24 cellular contexts compared by ENCODE assay signal in genomic region chr6:165091121-165091785, GRCh38.
DNase-seq lines count a peak whose midpoint lies in the region; ATAC-seq and TF ChIP-seq lines count a peak whose summit lies in the region.
"Had no signal": no experiment of that assay in that cellular context is flagged by ENCODE, and none has a peak within 500 bp of the region (broad histone marks: within the 10 kb centered on the region; RNA-seq: fewer than 3 reads in every experiment).

No MANE protein-coding gene starts in this region.

- H2BK120ac ChIP-seq in mesenchymal stem cell (ENCODE audit: low read depth, low read length) = no peak overlapping the region

- DNase-seq in GM04504 (ENCODE audit: low read depth) (peak; percentile 81), SK-N-MC (ENCODE audit: low read depth, low spot score) (peak; percentile 78), mesenchymal stem cell (peak; percentile 4), smooth muscle cell (lab: John Stamatoyannopoulos, UW; ENCODE audit: unreplicated experiment) (no peak), adrenal gland (no peak), upper lobe of right lung (no peak), coronary artery (ENCODE audit: low spot score) (no peak)
- DNase-seq: activated CD8-positive, alpha-beta T cell treated with anti-CD3 and anti-CD28 coated beads, Interleukin-2, amount 10 ng/mL, durations not matched to agents 7 days and 5 days; activated gamma-delta T cell; activated naive CD8-positive, alpha-beta T cell treated with anti-CD3 and anti-CD28 coated beads, Interleukin-2, amount 50 U/mL, for 24 hours; AML-193; CD8-positive, alpha-beta T cell; GDM1; mammary epithelial cell; NCI-H1694; NCI-H2171; NCI-H510A treated with DMSO at 0.1 percent for 48 hours; retina; SHP77 treated with DMSO at 0.1 percent for 48 hours; stimulated activated CD4-positive, alpha-beta T cell treated with anti-CD3 and anti-CD28 coated beads, Interleukin-15, amount 100 ng/mL, for 24 hours; stimulated activated naive CD8-positive, alpha-beta T cell treated with anti-CD3 and anti-CD28 coated beads, Interleukin-15, amount 100 ng/mL, for 72 hours; T-helper 1 cell; tibial artery had no signal

- no peak overlapping the region for H3K4ac ChIP-seq in mesenchymal stem cell (ENCODE audit: low read depth in 1 of 2, low read length in 2 of 2)

- no peak overlapping the region for H2BK15ac ChIP-seq in mesenchymal stem cell (ENCODE audit: low read depth, poor library complexity, severe bottlenecking)

- no peaks in the 10 kb centered on the region for H4K20me1 ChIP-seq in smooth muscle cell (ENCODE audit: low read depth)

- H3F3A ChIP-seq in smooth muscle cell (ENCODE audit: low read depth) = no peaks in the 10 kb centered on the region

- H3K4me2 ChIP-seq in mesenchymal stem cell (ENCODE audit: low read length, poor library complexity, severe bottlenecking) (no peak overlapping the region), smooth muscle cell (peak overlapping the region; percentile 32)

- H3K23ac ChIP-seq in mesenchymal stem cell (ENCODE audit: low read length in 2 of 2) = no peak overlapping the region

- H3K4me3 ChIP-seq in SK-N-MC (peak overlapping the region; percentile 58), mesenchymal stem cell (ENCODE audit: insufficient read depth in 1 of 2, low read depth in 1 of 2, low read length in 2 of 2) (no peak overlapping the region), smooth muscle cell (no peak overlapping the region), adrenal gland (no peak overlapping the region), upper lobe of right lung (no peak overlapping the region), coronary artery (no peak overlapping the region)
- H3K4me3 ChIP-seq: esophagus muscularis mucosa, tibial artery had no signal

- intact Hi-C loops in adrenal gland (cut with DNase I) = no loop called here
- intact Hi-C loops in upper lobe of right lung (cut with DNase I) = no loop called here

- H3K14ac ChIP-seq in mesenchymal stem cell (ENCODE audit: low read length in 2 of 2) = no peak overlapping the region

- H3K79me2 ChIP-seq in smooth muscle cell (ENCODE audit: low read depth) = no peaks in the 10 kb centered on the region

- peak overlapping the region; percentile 48; the same call in 1 of the 2 replicates for H3K27ac ChIP-seq in SK-N-MC
- no peak overlapping the region for H3K27ac ChIP-seq in mesenchymal stem cell (ENCODE audit: low read length, poor library complexity, severe bottlenecking)
- no peak overlapping the region for H3K27ac ChIP-seq in smooth muscle cell (ENCODE audit: low read depth)
- no peak overlapping the region for H3K27ac ChIP-seq in adrenal gland
- no peak overlapping the region for H3K27ac ChIP-seq in upper lobe of right lung
- H3K27ac ChIP-seq in coronary artery = no peak overlapping the region
- H3K27ac ChIP-seq: esophagus muscularis mucosa, tibial artery had no signal

- H3K9me3 ChIP-seq in SK-N-MC (ENCODE audit: low read depth, low read length) = no peaks in the 10 kb centered on the region
- H3K9me3 ChIP-seq in mesenchymal stem cell (ENCODE audit: control insufficient read depth, low read length) = peaks cover 5% of the 10 kb centered on the region
- H3K9me3 ChIP-seq in smooth muscle cell (replicated peaks; ENCODE audit: low read depth) = no peaks in the 10 kb centered on the region
- H3K9me3 ChIP-seq in adrenal gland (replicated peaks in 1 of 3) = no peaks in the 10 kb centered on the region
- no peaks in the 10 kb centered on the region for H3K9me3 ChIP-seq in upper lobe of right lung
- H3K9me3 ChIP-seq: esophagus muscularis mucosa, tibial artery had no signal

- TF ChIP-seq CTCF in smooth muscle cell (IDR thresholded peaks at IDR 0.05; ENCODE audit: borderline replicate concordance, insufficient read depth, poor library complexity, severe bottlenecking) (no peak), adrenal gland (IDR thresholded peaks at IDR 0.05) (no peak), upper lobe of right lung (IDR thresholded peaks at IDR 0.05) (no peak), coronary artery (IDR thresholded peaks at IDR 0.05) (no peak)

- no peaks in the 10 kb centered on the region for H3K27me3 ChIP-seq in mesenchymal stem cell (ENCODE audit: control insufficient read depth in 1 of 2, insufficient read depth in 1 of 2, low read length in 2 of 2)
- H3K27me3 ChIP-seq in smooth muscle cell (ENCODE audit: low read depth) = no peaks in the 10 kb centered on the region
- H3K27me3 ChIP-seq in adrenal gland = no peaks in the 10 kb centered on the region
- H3K27me3 ChIP-seq in upper lobe of right lung = no peaks in the 10 kb centered on the region
- H3K27me3 ChIP-seq: esophagus muscularis mucosa, tibial artery had no signal

- no peak overlapping the region for H3K18ac ChIP-seq in mesenchymal stem cell (ENCODE audit: low read depth in 1 of 2, low read length in 2 of 2)

- ATAC-seq in upper lobe of right lung = no peak
- ATAC-seq: activated CD8-positive, alpha-beta T cell treated with anti-CD3 and anti-CD28 coated beads, Interleukin-2, amount 10 ng/mL, durations not matched to agents 7 days and 5 days; activated naive CD8-positive, alpha-beta T cell treated with anti-CD3 and anti-CD28 coated beads, Interleukin-2, amount 50 U/mL, for 24 hours; CD8-positive, alpha-beta T cell; stimulated activated naive CD8-positive, alpha-beta T cell treated with anti-CD3 and anti-CD28 coated beads, Interleukin-15, amount 100 ng/mL, for 72 hours had no signal

- no peaks in the 10 kb centered on the region for H3K79me1 ChIP-seq in mesenchymal stem cell (replicated peaks; ENCODE audit: low read length, poor library complexity, severe bottlenecking)

- H3K36me3 ChIP-seq in SK-N-MC (ENCODE audit: insufficient read depth, low read length) (no peaks in the 10 kb centered on the region), mesenchymal stem cell (ENCODE audit: control insufficient read depth in 1 of 2, insufficient read depth in 2 of 2, low read depth in 1 of 2, low read length in 2 of 2) (no peaks in the 10 kb centered on the region), smooth muscle cell (ENCODE audit: low read depth) (no peaks in the 10 kb centered on the region), adrenal gland (replicated peaks in 1 of 2) (no peaks in the 10 kb centered on the region), upper lobe of right lung (no peaks in the 10 kb centered on the region)
- H3K36me3 ChIP-seq: esophagus muscularis mucosa, tibial artery had no signal

- H2AFZ ChIP-seq in mesenchymal stem cell (ENCODE audit: low read depth, low read length) (no peak overlapping the region), smooth muscle cell (ENCODE audit: low read depth) (peak overlapping the region; percentile 72)

- H3K9ac ChIP-seq in SK-N-MC (ENCODE audit: insufficient read length) (no peak overlapping the region), mesenchymal stem cell (ENCODE audit: low read length) (no peak overlapping the region), smooth muscle cell (ENCODE audit: low read depth) (no peak overlapping the region)

- H2BK12ac ChIP-seq in mesenchymal stem cell (ENCODE audit: low read length in 2 of 2) = no peak overlapping the region

- no peak overlapping the region for H4K91ac ChIP-seq in mesenchymal stem cell (ENCODE audit: low read length)

- H4K8ac ChIP-seq in mesenchymal stem cell (ENCODE audit: low read length) = no peak overlapping the region

- H3K4me1 ChIP-seq in mesenchymal stem cell (ENCODE audit: control insufficient read depth, insufficient read depth, low read depth, low read length) = no peaks in the 10 kb centered on the region
- H3K4me1 ChIP-seq in smooth muscle cell (ENCODE audit: low read depth) = no peaks in the 10 kb centered on the region
- H3K4me1 ChIP-seq in adrenal gland (replicated peaks in 1 of 2) = no peaks in the 10 kb centered on the region
- H3K4me1 ChIP-seq in upper lobe of right lung = no peaks in the 10 kb centered on the region
- H3K4me1 ChIP-seq: esophagus muscularis mucosa, tibial artery had no signal

- TF ChIP-seq POLR2A in adrenal gland (IDR thresholded peaks at IDR 0.05) = no peak

- no peak overlapping the region for H2AK5ac ChIP-seq in mesenchymal stem cell (ENCODE audit: low read length, severe bottlenecking)

- 7% methylated on average over 7 of the region's 8 CpGs for WGBS in mesenchymal stem cell
- WGBS in smooth muscle cell (ENCODE audit: low lambda C conversion rate) = 43% methylated on average over 8 of the region's 8 CpGs
- WGBS in adrenal gland, 4 donors = 30 to 40% (median 35%) methylated on average over 8 of the region's 8 CpGs

- H2BK5ac ChIP-seq in mesenchymal stem cell (ENCODE audit: low read depth, low read length, poor library complexity, severe bottlenecking) = no peak overlapping the region

Comparison
In these comparisons a context has a peak if more than half of its experiments do, and no peak if none do; other contexts are left out.
1. DNase-seq: peak in GM04504 (single experiment), SK-N-MC (single experiment) and mesenchymal stem cell (single experiment); none in smooth muscle cell (single experiment), adrenal gland (0 of 7), upper lobe of right lung (single experiment) and coronary artery (single experiment).